ENCODE assay signal across 8 cellular contexts in genomic region chrX:131704136-131704695, GRCh38.
A peak's percentile ranks its signal among the peaks of the same experiment; 100 is the strongest.
DNase-seq lines count a peak whose midpoint lies in the region; ATAC-seq, FAIRE-seq and TF ChIP-seq lines count a peak whose summit lies in the region.

No MANE protein-coding gene starts in this region.

- H3K27ac ChIP-seq in C4-2B, result peak overlapping the region; percentile 90

- no TSS peak for BruUV-seq in MCF 10A (replicated peaks; lab: Mats Ljungman, UMichigan)

- H3K36me3 Mint-ChIP-seq in MCF 10A (ENCODE audit: insufficient read depth, unreplicated experiment), result no peaks in the 10 kb centered on the region

- peak overlapping the region; percentile 77 for H3K4me3 Mint-ChIP-seq in MCF 10A (ENCODE audit: unreplicated experiment)

- peak overlapping the region; percentile 20 for H3K27ac Mint-ChIP-seq in MCF 10A (ENCODE audit: low read depth, unreplicated experiment)

- intact Hi-C loops in MCF 10A (cut with micrococcal nuclease), result loop anchor here (1.0 to 2.0 kb wide), 2 partner anchors 79 to 113 kb away; no protein-coding TSS in a partner anchor
- intact Hi-C loops in posterior cingulate gyrus (cut with DNase I), result no loop called here

- TF ChIP-seq CTCF in C4-2B (conservative IDR thresholded peaks at IDR 0.05), result peak; percentile 49
- peak; percentile 87 for TF ChIP-seq CTCF in MCF 10A (IDR thresholded peaks at IDR 0.05; ENCODE audit: unreplicated experiment)
- no peak for TF ChIP-seq CTCF in GM10266 (IDR thresholded peaks at IDR 0.05; ENCODE audit: control insufficient read depth, insufficient read depth, low read depth, missing control alignments)

- FAIRE-seq in GM19239 (lab: Jason Lieb, UNC), result peak; percentile 11

- H3K9me3 Mint-ChIP-seq in MCF 10A (ENCODE audit: unreplicated experiment), result no peaks in the 10 kb centered on the region

- no peaks in the 10 kb centered on the region for H3K27me3 Mint-ChIP-seq in MCF 10A (ENCODE audit: insufficient read depth, unreplicated experiment)

- POLR2A ChIA-PET in MCF 10A (lab: Yijun Ruan, JAX), result interaction anchor here (0.6 to 3.5 kb wide), 5 partner anchors 42 to 106 kb away, joined by 3 to 16 read pairs (median 5); no protein-coding TSS in a partner anchor

- no peaks in the 10 kb centered on the region for H3K4me1 Mint-ChIP-seq in MCF 10A (ENCODE audit: insufficient read depth, unreplicated experiment)

- CTCF ChIA-PET in MCF 10A (lab: Yijun Ruan, JAX), result interaction anchor here (0.6 to 2.3 kb wide), 5 partner anchors 16 to 1398 kb away, joined by 3 to 10 read pairs (median 4); no protein-coding TSS in a partner anchor

- DNase-seq in GM19239 (ENCODE audit: insufficient read length, low spot score) (no peak), NCI-H1694 treated with DMSO at 0.1 percent for 48 hours (lab: John Stamatoyannopoulos, UW) (peak; percentile 65), MCF 10A (ENCODE audit: unreplicated experiment) (peak; percentile 96), posterior cingulate gyrus (peak in 7 of 10 donors; percentile 53 to 95 (median 86)), cerebellum (ENCODE audit: low spot score) (no peak), GM10266 (ENCODE audit: extremely low spot score) (no peak)

- ATAC-seq in HG03565 (IDR thresholded peaks at IDR 0.05; ENCODE audit: unreplicated experiment), result no peak

Comparison
In these comparisons a context has a peak if more than half of its experiments do, and no peak if none do; other contexts are left out.
1. DNase-seq: peak in NCI-H1694 treated with DMSO at 0.1 percent for 48 hours (single experiment), MCF 10A (single experiment) and posterior cingulate gyrus (7 of 10); none in GM19239 (single experiment), cerebellum (single experiment) and GM10266 (single experiment).